12 cellular contexts compared by ENCODE assay signal in the genomic region with DNA sequence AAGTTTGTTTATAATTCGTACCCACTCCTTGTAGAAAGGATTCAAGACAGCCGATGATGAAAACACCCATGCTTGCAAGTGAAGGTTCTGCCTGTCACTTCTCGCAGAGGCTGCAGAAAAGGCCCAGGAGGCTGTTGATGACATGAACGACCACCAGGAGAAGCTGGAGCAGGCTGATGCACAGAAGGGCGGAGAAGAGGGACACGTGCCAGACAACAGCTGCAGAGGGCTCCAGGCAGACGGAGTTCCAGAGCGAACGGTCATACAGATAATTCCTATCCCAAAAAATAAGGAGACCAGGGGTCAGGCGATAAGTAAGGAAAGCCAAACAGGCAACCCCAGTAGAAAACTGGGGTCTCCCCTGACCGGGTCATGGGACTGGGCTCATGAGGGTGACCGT. TPM values are rescaled to one million over a fixed set of nuclear protein-coding genes. Genes with fewer than 3 reads are reported as not detected.
A peak's percentile ranks its signal among the peaks of the same experiment; 100 is the strongest.
DNase-seq lines count a peak whose midpoint lies in the region; ATAC-seq and TF ChIP-seq lines count a peak whose summit lies in the region.
"Had no signal": no experiment of that assay in that cellular context is flagged by ENCODE, and none has a peak within 500 bp of the region (broad histone marks: within the 10 kb centered on the region; RNA-seq: fewer than 3 reads in every experiment).

No MANE protein-coding gene starts in this region.

- POLR2A ChIA-PET in Caco-2 (lab: Charles Lee) = no interaction called here

- H3K4me1 ChIP-seq in Caco-2 = no peaks in the 10 kb centered on the region
- H3K4me1 ChIP-seq in stomach = peaks cover 0 to 8% (median 5%) of the 10 kb centered on the region in 4 donors

- H3K36me3 Mint-ChIP-seq in Caco-2 (ENCODE audit: insufficient read depth, unreplicated experiment) = no peaks in the 10 kb centered on the region
- peaks cover 14% of the 10 kb centered on the region for H3K36me3 Mint-ChIP-seq in effector memory CD8-positive, alpha-beta T cell (ENCODE audit: insufficient read depth)
- H3K36me3 Mint-ChIP-seq: brain had no signal

- no peaks in the 10 kb centered on the region for H3K9me3 Mint-ChIP-seq in Caco-2 (ENCODE audit: unreplicated experiment)
- no peaks in the 10 kb centered on the region for H3K9me3 Mint-ChIP-seq in effector memory CD8-positive, alpha-beta T cell

- 60 to 69% (median 66%) methylated on average over 12 of the region's 12 CpGs for WGBS in stomach, 5 donors

- H3K27me3 ChIP-seq in Caco-2 (replicated peaks; ENCODE audit: control insufficient read depth, insufficient read depth, low read length) (no peaks in the 10 kb centered on the region), stomach (peaks cover 0 to 7% (median 0%) of the 10 kb centered on the region in 3 donors)
- H3K27me3 ChIP-seq: ovary had no signal

- H3K4me1 Mint-ChIP-seq in Caco-2 (ENCODE audit: low read depth, unreplicated experiment) = no peaks in the 10 kb centered on the region
- H3K4me1 Mint-ChIP-seq in effector memory CD8-positive, alpha-beta T cell (ENCODE audit: low read depth in 2 of 2) = peaks cover 0 to 7% of the 10 kb centered on the region in 2 donors

- TF ChIP-seq CTCF in Caco-2 (IDR thresholded peaks at IDR 0.05; ENCODE audit: insufficient read depth in 1 of 2, low read depth in 1 of 2, low read length in 1 of 2, severe bottlenecking in 1 of 2, unreplicated experiment in 1 of 2) (peak in 1 of 2 experiments; percentile 47), stomach (IDR thresholded peaks at IDR 0.05) (no peak)

- TF ChIP-seq EP300 in stomach (IDR thresholded peaks at IDR 0.05) = no peak

- no peak overlapping the region for H3K27ac Mint-ChIP-seq in Caco-2 (ENCODE audit: unreplicated experiment)
- no peak overlapping the region for H3K27ac Mint-ChIP-seq in effector memory CD8-positive, alpha-beta T cell
- H3K27ac Mint-ChIP-seq: brain had no signal

- ATAC-seq in SK-N-SH treated with all-trans-retinoic acid at 6 μM for 48 hours (peak; percentile 47; the same call in 1 of the 3 replicates), HG02798 (IDR thresholded peaks at IDR 0.05; ENCODE audit: poor library complexity, unreplicated experiment) (no peak)
- ATAC-seq in effector memory CD8-positive, alpha-beta T cell (replicated peaks) = no peak
- ATAC-seq: left lung had no signal

- H3K4me3 ChIP-seq in Caco-2 (ENCODE audit: low read depth, low read length) (no peak overlapping the region), stomach (no peak overlapping the region)
- H3K4me3 ChIP-seq: left lung, ovary had no signal

- no peaks in the 10 kb centered on the region for H3K27me3 Mint-ChIP-seq in Caco-2 (ENCODE audit: insufficient read depth, unreplicated experiment)
- no peaks in the 10 kb centered on the region for H3K27me3 Mint-ChIP-seq in effector memory CD8-positive, alpha-beta T cell

- no peak overlapping the region for H3K4me3 Mint-ChIP-seq in Caco-2 (ENCODE audit: unreplicated experiment)
- H3K4me3 Mint-ChIP-seq in effector memory CD8-positive, alpha-beta T cell = no peak overlapping the region

- H3K27ac ChIP-seq in stomach = no peak overlapping the region
- H3K27ac ChIP-seq: left lung, ovary had no signal

- peak; percentile 45 to 48 for DNase-seq in Caco-2
- DNase-seq in Kasumi-1 (lab: John Stamatoyannopoulos, UW) = peak; percentile 10 to 24
- DNase-seq in iPS-NIHi11 (ENCODE audit: low spot score) = peak; percentile 37
- DNase-seq in NCI-H510A treated with DMSO at 0.1 percent for 48 hours (lab: John Stamatoyannopoulos, UW) = no peak
- DNase-seq in effector memory CD8-positive, alpha-beta T cell = no peak
- no peak for DNase-seq in stomach
- DNase-seq: Karpas-422, left lung, ovary had no signal

- TF ChIP-seq POLR2A in stomach (IDR thresholded peaks at IDR 0.05) = no peak

- intact Hi-C loops in Caco-2 (cut with micrococcal nuclease; ENCODE audit: unreplicated experiment) (no loop called here), stomach (cut with DNase I; ENCODE audit: low total_unique reads) (no loop called here)

- no peaks in the 10 kb centered on the region for H3K36me3 ChIP-seq in Caco-2 (ENCODE audit: control insufficient read depth, insufficient read depth, low read length)
- no peaks in the 10 kb centered on the region for H3K36me3 ChIP-seq in stomach
- H3K36me3 ChIP-seq: left lung, ovary had no signal

- H3K9me3 ChIP-seq in Caco-2 (no peaks in the 10 kb centered on the region), stomach (no peaks in the 10 kb centered on the region)
- H3K9me3 ChIP-seq: left lung, ovary had no signal

- CTCF ChIA-PET in Caco-2 (lab: Charles Lee) = interaction anchor here (0.6 kb wide), 1 partner anchor 13 kb away, joined by 3 read pairs; no protein-coding TSS in a partner anchor

- no TSS peak for BruUV-seq in Caco-2 (replicated peaks; lab: Mats Ljungman, UMichigan)

TF ChIP-seq in SK-N-SH treated with all-trans-retinoic acid at 6 μM for 48 hours, 23 proteins besides CTCF, POLR2A, EP300 and RAD21:
- TF ChIP-seq OSR1 (CRISPR knock-in tag; IDR thresholded peaks at IDR 0.05) (no peak), ZNF70 (CRISPR knock-in tag; IDR thresholded peaks at IDR 0.05) (no peak), ISL1 (CRISPR knock-in tag; IDR thresholded peaks at IDR 0.05) (no peak), ZNF565 (CRISPR knock-in tag; conservative IDR thresholded peaks at IDR 0.05; ENCODE audit: low read depth) (no peak), ZNF8 (CRISPR knock-in tag; IDR thresholded peaks at IDR 0.05) (no peak), ARNTL (CRISPR knock-in tag; IDR thresholded peaks at IDR 0.05; ENCODE audit: borderline replicate concordance, low read depth) (no peak), TOX (CRISPR knock-in tag; IDR thresholded peaks at IDR 0.05; ENCODE audit: borderline replicate concordance) (no peak), ZC3H10 (CRISPR knock-in tag; IDR thresholded peaks at IDR 0.05) (no peak), PPARA (CRISPR knock-in tag; IDR thresholded peaks at IDR 0.05; ENCODE audit: borderline replicate concordance) (no peak), BACH2 (CRISPR knock-in tag; IDR thresholded peaks at IDR 0.05; ENCODE audit: borderline replicate concordance) (no peak), RARB (CRISPR knock-in tag; IDR thresholded peaks at IDR 0.05) (no peak), CSDC2 (CRISPR knock-in tag; IDR thresholded peaks at IDR 0.05) (no peak)
- TF ChIP-seq, protein P1, sequence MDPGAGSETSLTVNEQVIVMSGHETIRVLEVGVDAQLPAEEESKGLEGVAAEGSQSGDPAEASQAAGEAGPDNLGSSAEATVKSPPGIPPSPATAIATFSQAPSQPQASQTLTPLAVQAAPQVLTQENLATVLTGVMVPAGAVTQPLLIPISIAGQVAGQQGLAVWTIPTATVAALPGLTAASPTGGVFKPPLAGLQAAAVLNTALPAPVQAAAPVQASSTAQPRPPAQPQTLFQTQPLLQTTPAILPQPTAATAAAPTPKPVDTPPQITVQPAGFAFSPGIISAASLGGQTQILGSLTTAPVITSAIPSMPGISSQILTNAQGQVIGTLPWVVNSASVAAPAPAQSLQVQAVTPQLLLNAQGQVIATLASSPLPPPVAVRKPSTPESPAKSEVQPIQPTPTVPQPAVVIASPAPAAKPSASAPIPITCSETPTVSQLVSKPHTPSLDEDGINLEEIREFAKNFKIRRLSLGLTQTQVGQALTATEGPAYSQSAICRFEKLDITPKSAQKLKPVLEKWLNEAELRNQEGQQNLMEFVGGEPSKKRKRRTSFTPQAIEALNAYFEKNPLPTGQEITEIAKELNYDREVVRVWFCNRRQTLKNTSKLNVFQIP (CRISPR knock-in tag; IDR thresholded peaks at IDR 0.05; ENCODE audit: borderline replicate concordance, low read depth) = no peak
- TF ChIP-seq, protein P2, sequence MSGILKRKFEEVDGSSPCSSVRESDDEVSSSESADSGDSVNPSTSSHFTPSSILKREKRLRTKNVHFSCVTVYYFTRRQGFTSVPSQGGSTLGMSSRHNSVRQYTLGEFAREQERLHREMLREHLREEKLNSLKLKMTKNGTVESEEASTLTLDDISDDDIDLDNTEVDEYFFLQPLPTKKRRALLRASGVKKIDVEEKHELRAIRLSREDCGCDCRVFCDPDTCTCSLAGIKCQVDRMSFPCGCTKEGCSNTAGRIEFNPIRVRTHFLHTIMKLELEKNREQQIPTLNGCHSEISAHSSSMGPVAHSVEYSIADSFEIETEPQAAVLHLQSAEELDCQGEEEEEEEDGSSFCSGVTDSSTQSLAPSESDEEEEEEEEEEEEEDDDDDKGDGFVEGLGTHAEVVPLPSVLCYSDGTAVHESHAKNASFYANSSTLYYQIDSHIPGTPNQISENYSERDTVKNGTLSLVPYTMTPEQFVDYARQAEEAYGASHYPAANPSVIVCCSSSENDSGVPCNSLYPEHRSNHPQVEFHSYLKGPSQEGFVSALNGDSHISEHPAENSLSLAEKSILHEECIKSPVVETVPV (CRISPR knock-in tag; IDR thresholded peaks at IDR 0.05) = no peak

RNA-seq across cellular contexts. Expression of a gene that starts 5.7 kb away (rescaled TPM):
- total RNA-seq in Caco-2 (2022) (10.8 and 12.1 TPM in 2 replicates), stomach (1 to 10 TPM in 1 of 5 donors, not detected in 4; 3.3 TPM)
- polyA plus RNA-seq in stomach = 10 to 100 TPM in 2 of 3 donors, 1 to 10 TPM in 1; 9.5 to 23.0 (median 16.0) TPM

RNA-seq across cellular contexts. Expression of a gene that starts 14.5 kb away (rescaled TPM):
- total RNA-seq in Caco-2 (2022) (not detected in 2 replicates), stomach (not detected)
- polyA plus RNA-seq in stomach = under 1 TPM in 1 of 3 donors, not detected in 2; 0.55 TPM

RNA-seq across cellular contexts. Expression of a gene that starts 36.2 kb away (rescaled TPM):
- total RNA-seq in Caco-2 (2022) = 52.2 and 54.6 TPM in 2 replicates
- 100 to 1,000 TPM in 1 of 5 donors, 10 to 100 TPM in 4; 25.2 to 127 (median 58.7) TPM for total RNA-seq in stomach
- 10 to 100 TPM; 11.8 to 24.7 (median 19.4) TPM for polyA plus RNA-seq in stomach

Comparison
In these comparisons a context has a peak if more than half of its experiments do, and no peak if none do; other contexts are left out.
1. DNase-seq: peak in Caco-2 (2 of 2), Kasumi-1 (2 of 2) and iPS-NIHi11 (single experiment); none in NCI-H510A treated with DMSO at 0.1 percent for 48 hours (single experiment), effector memory CD8-positive, alpha-beta T cell (0 of 3) and stomach (single experiment).